ENCODE assay signal across 1 cellular context in genomic region chr10:8035641-8036520, GRCh38.
TF ChIP-seq lines count a peak whose summit lies in the region.

No MANE protein-coding gene starts in this region.

TF ChIP-seq in GM12878, 131 proteins besides CTCF, POLR2A, EP300 and RAD21 (continued from another document):
- TF ChIP-seq ATF2 (IDR thresholded peaks at IDR 0.05; ENCODE audit: low read length): no peak
- no peak for TF ChIP-seq EED (IDR thresholded peaks at IDR 0.05; ENCODE audit: low read depth)
- TF ChIP-seq ZSCAN29 (IDR thresholded peaks at IDR 0.05): no peak
